8 cellular contexts compared by ENCODE assay signal in the genomic region with DNA sequence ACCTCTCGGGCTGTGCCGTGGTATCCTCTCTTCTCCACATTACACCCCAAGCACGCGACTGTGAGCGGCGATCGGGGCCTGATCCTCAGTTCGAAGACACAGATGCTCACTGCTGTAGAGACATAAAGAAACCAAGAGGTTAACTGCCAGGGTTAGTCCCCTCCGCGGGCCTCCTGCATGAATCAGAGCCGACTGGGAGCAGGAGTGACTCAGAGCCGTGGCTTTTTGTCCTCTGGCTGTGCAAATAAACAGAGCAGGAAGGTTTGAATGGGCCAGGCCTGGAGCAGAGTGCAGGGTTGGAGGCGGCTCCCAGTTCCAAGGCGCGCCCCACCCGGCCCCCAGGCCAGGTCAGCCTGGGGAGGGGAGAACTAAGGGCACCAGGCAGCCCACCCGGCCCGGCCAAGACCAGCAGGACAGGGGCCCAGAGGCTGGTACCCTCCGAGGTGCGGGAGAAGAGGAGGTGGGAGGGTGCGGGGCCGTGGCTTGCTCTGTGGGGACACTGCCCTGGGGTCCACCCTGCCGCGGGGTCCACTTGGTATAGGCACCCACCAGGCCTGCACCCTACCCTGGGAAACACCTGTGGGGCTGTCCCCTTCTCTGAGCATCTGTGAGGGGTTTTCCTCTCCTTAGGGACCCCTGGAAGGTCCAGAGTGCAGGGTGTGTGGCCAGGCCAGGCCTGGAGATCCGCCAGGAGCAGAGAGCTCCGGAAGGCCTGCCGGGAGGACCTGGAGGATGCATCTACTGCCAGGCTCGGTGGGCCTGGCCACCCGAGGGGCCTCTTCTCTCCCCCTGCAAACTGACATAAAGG. TPM values are rescaled to one million over a fixed set of nuclear protein-coding genes. Genes with fewer than 3 reads are reported as not detected.
A peak's percentile ranks its signal among the peaks of the same experiment; 100 is the strongest.
DNase-seq lines count a peak whose midpoint lies in the region; ATAC-seq, FAIRE-seq and TF ChIP-seq lines count a peak whose summit lies in the region.

No MANE protein-coding gene starts in this region.

- no peak for FAIRE-seq in D721Med (lab: Jason Lieb, UNC)

- peak overlapping the region; percentile 20; the same call in 1 of the 2 replicates for H3K9ac ChIP-seq in HUES64 (ENCODE audit: low read depth, low read length)

- H3K4me3 Mint-ChIP-seq in activated T-cell treated with anti-CD3 and anti-CD28 coated beads, Interleukin-2, amount 50 U/mL, for 4 hours = no peak overlapping the region

- no peaks in the 10 kb centered on the region for H3K36me3 ChIP-seq in HUES64 (ENCODE audit: insufficient read depth, low read length)

- no peaks in the 10 kb centered on the region for H3K9me3 ChIP-seq in HUES64 (ENCODE audit: insufficient read depth, low read depth, low read length)

- H3K4me1 ChIP-seq in HUES64 (ENCODE audit: insufficient read depth, low read length) = peaks cover 18% of the 10 kb centered on the region; the same call in 1 of the 2 replicates

- H3K27me3 Mint-ChIP-seq in activated T-cell treated with anti-CD3 and anti-CD28 coated beads, Interleukin-2, amount 50 U/mL, for 4 hours (ENCODE audit: low read depth) = peaks cover 15% of the 10 kb centered on the region

- 32% methylated on average over 27 of the region's 29 CpGs for WGBS in HUES64

- H3K4me1 Mint-ChIP-seq in activated T-cell treated with anti-CD3 and anti-CD28 coated beads, Interleukin-2, amount 50 U/mL, for 4 hours (ENCODE audit: low read depth) = no peaks in the 10 kb centered on the region

- intact Hi-C loops in Right ventricle myocardium superior (cut with DNase I) = no loop called here

- no peak for TF ChIP-seq CTCF in D721Med (IDR thresholded peaks at IDR 0.05; ENCODE audit: insufficient read depth, missing control alignments)

- H3K9me3 Mint-ChIP-seq in activated T-cell treated with anti-CD3 and anti-CD28 coated beads, Interleukin-2, amount 50 U/mL, for 4 hours = no peaks in the 10 kb centered on the region

- no peaks in the 10 kb centered on the region for H3K27me3 ChIP-seq in HUES64 (ENCODE audit: insufficient read depth, low read length)

- peak; percentile 87 to 92 for ATAC-seq in activated T-cell treated with anti-CD3 and anti-CD28 coated beads, Interleukin-2, amount 50 U/mL, for 4 hours
- peak; percentile 93 for ATAC-seq in Right ventricle myocardium superior (ENCODE audit: poor library complexity)

- no peaks in the 10 kb centered on the region for H3K36me3 Mint-ChIP-seq in activated T-cell treated with anti-CD3 and anti-CD28 coated beads, Interleukin-2, amount 50 U/mL, for 4 hours (ENCODE audit: insufficient read depth)

- H3K4me3 ChIP-seq in HUES64 (ENCODE audit: low read length) = no peak overlapping the region

- H3K27ac ChIP-seq in HUES64 (ENCODE audit: low read depth, low read length) = peak overlapping the region; percentile 66

- DNase-seq in AG08395 (ENCODE audit: low spot score) (peak; percentile 93), Right ventricle myocardium superior (peak; percentile 87), renal cortical epithelial cell (ENCODE audit: low read depth) (peak; percentile 96), CD1c-positive myeloid dendritic cell (ENCODE audit: extremely low spot score) (no peak), D721Med (ENCODE audit: insufficient read length, low spot score) (no peak)
- DNase-seq in activated T-cell treated with anti-CD3 and anti-CD28 coated beads, Interleukin-2, amount 50 U/mL, for 4 hours = no peak
- DNase-seq in central memory CD4-positive, alpha-beta T cell = no peak

RNA-seq across cellular contexts. Expression of a gene that starts 16.5 kb away (rescaled TPM):
- 1.9 TPM for polyA plus RNA-seq in HUES64 (2013, experiment 1 of 2)
- polyA plus RNA-seq in HUES64 (2013, experiment 2 of 2) = 3.5 TPM
- not detected for total RNA-seq in activated T-cell treated with anti-CD3 and anti-CD28 coated beads, Interleukin-2, amount 50 U/mL, for 4 hours
- total RNA-seq in Right ventricle myocardium superior = 1.9 TPM
- 0.20 TPM in 1 of 2 replicates, not detected in the other for total RNA-seq in renal cortical epithelial cell

Comparison
In these comparisons a context has a peak if more than half of its experiments do, and no peak if none do; other contexts are left out.
1. DNase-seq: peak in AG08395 (single experiment), Right ventricle myocardium superior (single experiment) and renal cortical epithelial cell (single experiment); none in activated T-cell treated with anti-CD3 and anti-CD28 coated beads, Interleukin-2, amount 50 U/mL, for 4 hours (single experiment), central memory CD4-positive, alpha-beta T cell (single experiment), CD1c-positive myeloid dendritic cell (single experiment) and D721Med (single experiment).